ENCODE assay signal across 20 cellular contexts in genomic region chr1:81158592-81158991, GRCh38.
DNase-seq lines count a peak whose midpoint lies in the region; ATAC-seq and TF ChIP-seq lines count a peak whose summit lies in the region.
"Had no signal": no experiment of that assay in that cellular context is flagged by ENCODE, and none has a peak within 500 bp of the region (broad histone marks: within the 10 kb centered on the region; RNA-seq: fewer than 3 reads in every experiment).

No MANE protein-coding gene starts in this region.

- no peak overlapping the region for H3K4me3 ChIP-seq in GM23338
- H3K4me3 ChIP-seq in fibroblast of pulmonary artery (replicated peaks; ENCODE audit: low read depth, low read length) = no peak overlapping the region
- peak overlapping the region; percentile 32 for H3K4me3 ChIP-seq in parathyroid adenoma (ENCODE audit: low read depth, low read length)
- no peak overlapping the region for H3K4me3 ChIP-seq in prostate gland
- no peak overlapping the region for H3K4me3 ChIP-seq in upper lobe of right lung
- H3K4me3 ChIP-seq: gastroesophageal sphincter, pancreas, vagina had no signal

- no peak for DNase-seq in GM23338 (ENCODE audit: low spot score)
- no peak for DNase-seq in WTC11 (ENCODE audit: low spot score)
- peak; percentile 72 for DNase-seq in fibroblast of pulmonary artery (ENCODE audit: low read depth)
- DNase-seq in prostate gland (ENCODE audit: low spot score) = no peak
- no peak for DNase-seq in middle frontal gyrus (ENCODE audit: extremely low spot score, low spot score)
- DNase-seq in upper lobe of right lung = no peak
- DNase-seq: activated gamma-delta T cell; DMS79; NCI-H187; NCI-H510A treated with DMSO at 0.1 percent for 48 hours; pancreas; stimulated activated CD4-positive, alpha-beta T cell treated with anti-CD3 and anti-CD28 coated beads, Interleukin-12 subunit alpha, Interleukin-12 subunit beta, amount 100 ng/mL, for 4 hours; stimulated activated naive CD8-positive, alpha-beta T cell treated with anti-CD3 and anti-CD28 coated beads, Interleukin-15, amount 100 ng/mL, for 72 hours had no signal

- no peak for TF ChIP-seq POLR2A in prostate gland (IDR thresholded peaks at IDR 0.05)

- CTCF ChIA-PET in WTC11 (lab: Charles Lee) = no interaction called here

- H3K4me3 Mint-ChIP-seq in GM23338 = no peak overlapping the region
- no peak overlapping the region for H3K4me3 Mint-ChIP-seq in WTC11
- H3K4me3 Mint-ChIP-seq: stimulated activated naive CD8-positive, alpha-beta T cell treated with anti-CD3 and anti-CD28 coated beads, Interleukin-15, amount 100 ng/mL, for 72 hours had no signal

- no peaks in the 10 kb centered on the region for H3K79me2 ChIP-seq in GM23338 (replicated peaks; ENCODE audit: insufficient read depth)
- H3K79me2 ChIP-seq in parathyroid adenoma = no peaks in the 10 kb centered on the region

- peak overlapping the region; percentile 5 for H2AFZ ChIP-seq in GM23338
- peak overlapping the region; percentile 5 for H2AFZ ChIP-seq in parathyroid adenoma

- H3K27ac ChIP-seq in GM23338 (ENCODE audit: low read depth) (no peak overlapping the region), parathyroid adenoma (no peak overlapping the region), prostate gland (no peak overlapping the region), upper lobe of right lung (no peak overlapping the region)
- H3K27ac ChIP-seq: C4-2B, gastroesophageal sphincter, HL-60, KMS-11, pancreas, vagina had no signal

- H3K27me3 Mint-ChIP-seq in GM23338 (ENCODE audit: insufficient read depth, low read depth, poor library complexity) = no peaks in the 10 kb centered on the region
- no peaks in the 10 kb centered on the region for H3K27me3 Mint-ChIP-seq in WTC11 (ENCODE audit: low read depth)
- H3K27me3 Mint-ChIP-seq: stimulated activated naive CD8-positive, alpha-beta T cell treated with anti-CD3 and anti-CD28 coated beads, Interleukin-15, amount 100 ng/mL, for 72 hours had no signal

- peak; percentile 63 for ATAC-seq in GM23338
- ATAC-seq in WTC11 = peak; percentile 48
- ATAC-seq in upper lobe of right lung = no peak
- ATAC-seq: gastroesophageal sphincter; Panc1; pancreas; stimulated activated naive CD8-positive, alpha-beta T cell treated with anti-CD3 and anti-CD28 coated beads, Interleukin-15, amount 100 ng/mL, for 72 hours had no signal

- H3K9me3 ChIP-seq in parathyroid adenoma (ENCODE audit: control insufficient read depth, low read length) = no peaks in the 10 kb centered on the region
- H3K9me3 ChIP-seq in prostate gland = no peaks in the 10 kb centered on the region
- no peaks in the 10 kb centered on the region for H3K9me3 ChIP-seq in upper lobe of right lung
- H3K9me3 ChIP-seq: gastroesophageal sphincter, pancreas, vagina had no signal

- H3K27ac Mint-ChIP-seq in GM23338 = peak overlapping the region; percentile 85
- H3K27ac Mint-ChIP-seq in WTC11 = peak overlapping the region; percentile 19
- H3K27ac Mint-ChIP-seq: stimulated activated naive CD8-positive, alpha-beta T cell treated with anti-CD3 and anti-CD28 coated beads, Interleukin-15, amount 100 ng/mL, for 72 hours had no signal

- 17% methylated on average over 3 of the region's 3 CpGs for WGBS in prostate gland

- no peak overlapping the region for H3K9ac ChIP-seq in parathyroid adenoma
- H3K9ac ChIP-seq: KMS-11 had no signal

- intact Hi-C loops in prostate gland (cut with DNase I) (no loop called here), upper lobe of right lung (cut with DNase I) (no loop called here)

- H3K4me2 ChIP-seq in GM23338 = no peak overlapping the region
- peak overlapping the region; percentile 48 for H3K4me2 ChIP-seq in parathyroid adenoma (ENCODE audit: low read length)
- H3K4me2 ChIP-seq: KMS-11 had no signal

- H3F3A ChIP-seq in GM23338 (replicated peaks; ENCODE audit: low read depth) = no peaks in the 10 kb centered on the region

- H3K9me3 Mint-ChIP-seq in GM23338 (no peaks in the 10 kb centered on the region), WTC11 (no peaks in the 10 kb centered on the region; the same call in 1 of the 2 replicates)
- H3K9me3 Mint-ChIP-seq: stimulated activated naive CD8-positive, alpha-beta T cell treated with anti-CD3 and anti-CD28 coated beads, Interleukin-15, amount 100 ng/mL, for 72 hours had no signal

- TF ChIP-seq CTCF in GM23338 (conservative IDR thresholded peaks at IDR 0.05; ENCODE audit: low read depth in 2 of 2) (no peak), WTC11 (IDR thresholded peaks at IDR 0.05) (no peak), fibroblast of pulmonary artery (IDR thresholded peaks at IDR 0.05; ENCODE audit: low read length, missing control alignments) (no peak), parathyroid adenoma (IDR thresholded peaks at IDR 0.05) (no peak), prostate gland (IDR thresholded peaks at IDR 0.05) (no peak), upper lobe of right lung (IDR thresholded peaks at IDR 0.05) (no peak)

- H3K36me3 Mint-ChIP-seq in GM23338 (ENCODE audit: low read depth) (no peaks in the 10 kb centered on the region), WTC11 (no peaks in the 10 kb centered on the region)

- H4K20me1 ChIP-seq in GM23338 (replicated peaks; ENCODE audit: insufficient read depth) = no peaks in the 10 kb centered on the region

- H3K27me3 ChIP-seq in GM23338 (ENCODE audit: insufficient read depth) (no peaks in the 10 kb centered on the region), parathyroid adenoma (ENCODE audit: control insufficient read depth, insufficient read depth, low read length) (no peaks in the 10 kb centered on the region), prostate gland (replicated peaks; ENCODE audit: insufficient read depth) (no peaks in the 10 kb centered on the region), upper lobe of right lung (no peaks in the 10 kb centered on the region)
- H3K27me3 ChIP-seq: gastroesophageal sphincter, pancreas, vagina had no signal

- H3K36me3 ChIP-seq in GM23338 (ENCODE audit: insufficient read depth) (no peaks in the 10 kb centered on the region), parathyroid adenoma (ENCODE audit: control insufficient read depth, insufficient read depth, low read length) (no peaks in the 10 kb centered on the region), prostate gland (no peaks in the 10 kb centered on the region), upper lobe of right lung (no peaks in the 10 kb centered on the region)
- H3K36me3 ChIP-seq: gastroesophageal sphincter, pancreas, vagina had no signal

- POLR2A ChIA-PET in WTC11 (lab: Charles Lee) = no interaction called here

- H3K9me2 ChIP-seq in GM23338 (ENCODE audit: insufficient read depth) = no peaks in the 10 kb centered on the region

- peaks cover 20% of the 10 kb centered on the region for H3K4me1 Mint-ChIP-seq in GM23338
- H3K4me1 Mint-ChIP-seq in WTC11 = peaks cover 27% of the 10 kb centered on the region
- H3K4me1 Mint-ChIP-seq: stimulated activated naive CD8-positive, alpha-beta T cell treated with anti-CD3 and anti-CD28 coated beads, Interleukin-15, amount 100 ng/mL, for 72 hours had no signal

- H3K4me1 ChIP-seq in GM23338 (ENCODE audit: insufficient read depth) (peaks cover 12% of the 10 kb centered on the region; the same call in 1 of the 2 replicates), parathyroid adenoma (no peaks in the 10 kb centered on the region), prostate gland (replicated peaks) (no peaks in the 10 kb centered on the region), upper lobe of right lung (no peaks in the 10 kb centered on the region)
- H3K4me1 ChIP-seq: pancreas, vagina had no signal

TF ChIP-seq in GM23338, 12 proteins besides CTCF, POLR2A, EP300 and RAD21 (continues in another document):
- TF ChIP-seq NANOG (IDR thresholded peaks at IDR 0.05; ENCODE audit: borderline replicate concordance) (no peak), JUNB (IDR thresholded peaks at IDR 0.05; ENCODE audit: unreplicated experiment) (no peak)
- TF ChIP-seq, protein P1, sequence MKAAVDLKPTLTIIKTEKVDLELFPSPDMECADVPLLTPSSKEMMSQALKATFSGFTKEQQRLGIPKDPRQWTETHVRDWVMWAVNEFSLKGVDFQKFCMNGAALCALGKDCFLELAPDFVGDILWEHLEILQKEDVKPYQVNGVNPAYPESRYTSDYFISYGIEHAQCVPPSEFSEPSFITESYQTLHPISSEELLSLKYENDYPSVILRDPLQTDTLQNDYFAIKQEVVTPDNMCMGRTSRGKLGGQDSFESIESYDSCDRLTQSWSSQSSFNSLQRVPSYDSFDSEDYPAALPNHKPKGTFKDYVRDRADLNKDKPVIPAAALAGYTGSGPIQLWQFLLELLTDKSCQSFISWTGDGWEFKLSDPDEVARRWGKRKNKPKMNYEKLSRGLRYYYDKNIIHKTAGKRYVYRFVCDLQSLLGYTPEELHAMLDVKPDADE (IDR thresholded peaks at IDR 0.05) = no peak

TF ChIP-seq in WTC11, 78 proteins besides CTCF, POLR2A, EP300 and RAD21 (continues in another document):
- TF ChIP-seq, protein P2, sequence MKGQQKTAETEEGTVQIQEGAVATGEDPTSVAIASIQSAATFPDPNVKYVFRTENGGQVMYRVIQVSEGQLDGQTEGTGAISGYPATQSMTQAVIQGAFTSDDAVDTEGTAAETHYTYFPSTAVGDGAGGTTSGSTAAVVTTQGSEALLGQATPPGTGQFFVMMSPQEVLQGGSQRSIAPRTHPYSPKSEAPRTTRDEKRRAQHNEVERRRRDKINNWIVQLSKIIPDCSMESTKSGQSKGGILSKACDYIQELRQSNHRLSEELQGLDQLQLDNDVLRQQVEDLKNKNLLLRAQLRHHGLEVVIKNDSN (CRISPR knock-in tag; IDR thresholded peaks at IDR 0.05) = no peak
- TF ChIP-seq, protein P3, sequence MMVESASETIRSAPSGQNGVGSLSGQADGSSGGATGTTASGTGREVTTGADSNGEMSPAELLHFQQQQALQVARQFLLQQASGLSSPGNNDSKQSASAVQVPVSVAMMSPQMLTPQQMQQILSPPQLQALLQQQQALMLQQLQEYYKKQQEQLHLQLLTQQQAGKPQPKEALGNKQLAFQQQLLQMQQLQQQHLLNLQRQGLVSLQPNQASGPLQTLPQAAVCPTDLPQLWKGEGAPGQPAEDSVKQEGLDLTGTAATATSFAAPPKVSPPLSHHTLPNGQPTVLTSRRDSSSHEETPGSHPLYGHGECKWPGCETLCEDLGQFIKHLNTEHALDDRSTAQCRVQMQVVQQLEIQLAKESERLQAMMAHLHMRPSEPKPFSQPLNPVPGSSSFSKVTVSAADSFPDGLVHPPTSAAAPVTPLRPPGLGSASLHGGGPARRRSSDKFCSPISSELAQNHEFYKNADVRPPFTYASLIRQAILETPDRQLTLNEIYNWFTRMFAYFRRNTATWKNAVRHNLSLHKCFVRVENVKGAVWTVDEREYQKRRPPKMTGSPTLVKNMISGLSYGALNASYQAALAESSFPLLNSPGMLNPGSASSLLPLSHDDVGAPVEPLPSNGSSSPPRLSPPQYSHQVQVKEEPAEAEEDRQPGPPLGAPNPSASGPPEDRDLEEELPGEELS (CRISPR knock-in tag; IDR thresholded peaks at IDR 0.05) = no peak
- TF ChIP-seq CBFB (CRISPR knock-in tag; IDR thresholded peaks at IDR 0.05; ENCODE audit: low read depth) = no peak
